In the genomic region with DNA sequence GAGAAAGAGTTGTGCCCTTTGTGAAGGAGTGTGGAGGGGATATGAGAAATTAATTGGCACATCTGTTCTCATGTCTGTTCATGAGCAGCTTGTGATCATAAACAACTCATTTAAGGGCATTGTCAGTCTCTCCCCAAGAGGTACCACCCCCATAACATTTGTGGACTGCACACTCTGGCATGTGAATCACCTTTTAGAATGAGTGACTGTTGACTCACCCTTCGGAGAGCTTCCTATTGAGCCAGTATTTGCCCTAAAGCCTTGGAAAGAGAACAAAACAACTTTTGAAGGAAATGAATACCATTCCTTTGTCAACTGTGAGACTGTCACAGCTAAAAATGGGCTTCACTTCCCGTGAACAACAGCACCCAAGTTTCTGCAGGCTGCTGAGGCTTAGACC, we compare ENCODE assay signal across 10 cellular contexts. TPM values are rescaled to one million over a fixed set of nuclear protein-coding genes. Genes with fewer than 3 reads are reported as not detected.
DNase-seq lines count a peak whose midpoint lies in the region; ATAC-seq and TF ChIP-seq lines count a peak whose summit lies in the region.
"Had no signal": no experiment of that assay in that cellular context is flagged by ENCODE, and none has a peak within 500 bp of the region (broad histone marks: within the 10 kb centered on the region; RNA-seq: fewer than 3 reads in every experiment).

No MANE protein-coding gene starts in this region.

- DNase-seq in AG08396 (ENCODE audit: low spot score) = peak; percentile 44
- peak; percentile 22 for DNase-seq in HK-2 (ENCODE audit: unreplicated experiment)
- peak; percentile 90 to 98 for DNase-seq in SW 1271 (lab: John Stamatoyannopoulos, UW)
- peak; percentile 99 for DNase-seq in foreskin melanocyte
- no peak for DNase-seq in tibial nerve (ENCODE audit: low spot score in 2 of 2)
- DNase-seq in C1 segment of cervical spinal cord (lab: John Stamatoyannopoulos, UW) = no peak
- no peak for DNase-seq in CD4-positive, alpha-beta T cell
- no peak for DNase-seq in NCI-H774 (lab: John Stamatoyannopoulos, UW)
- DNase-seq: hippocampal formation, spleen had no signal

- no peak overlapping the region for H3K27ac Mint-ChIP-seq in CD4-positive, alpha-beta T cell

- peaks cover 3% of the 10 kb centered on the region for H3K4me1 Mint-ChIP-seq in CD4-positive, alpha-beta T cell (ENCODE audit: low read depth)

- WGBS in tibial nerve, 2 donors = 27 to 29% methylated on average over 2 of the region's 2 CpGs

- TF ChIP-seq POLR2A in tibial nerve (IDR thresholded peaks at IDR 0.05) = no peak

- POLR2A ChIA-PET in CD4-positive, alpha-beta T cell (lab: Charles Lee) = no interaction called here

- no peak for ATAC-seq in CD4-positive, alpha-beta T cell (ENCODE audit: poor library complexity)

- H3K27me3 Mint-ChIP-seq in CD4-positive, alpha-beta T cell = no peaks in the 10 kb centered on the region

- no peak overlapping the region for H3K4me3 Mint-ChIP-seq in CD4-positive, alpha-beta T cell

- peaks cover 0 to 3% (median 0%) of the 10 kb centered on the region in 4 donors for H3K4me1 ChIP-seq in tibial nerve

- no peak for TF ChIP-seq EP300 in tibial nerve (IDR thresholded peaks at IDR 0.05)

- TF ChIP-seq CTCF in tibial nerve (IDR thresholded peaks at IDR 0.05) = no peak
- TF ChIP-seq CTCF in CD4-positive, alpha-beta T cell (IDR thresholded peaks at IDR 0.05) = no peak

- intact Hi-C loops in CD4-positive, alpha-beta T cell (cut with DNase I, micrococcal nuclease) = no loop called here

- H3K9me3 ChIP-seq in tibial nerve = no peaks in the 10 kb centered on the region
- no peaks in the 10 kb centered on the region for H3K9me3 ChIP-seq in CD4-positive, alpha-beta T cell (ENCODE audit: control insufficient read depth, low read length)
- H3K9me3 ChIP-seq: spleen had no signal

- no peaks in the 10 kb centered on the region for H3K36me3 ChIP-seq in tibial nerve
- H3K36me3 ChIP-seq: spleen had no signal

- H3K36me3 Mint-ChIP-seq in CD4-positive, alpha-beta T cell (ENCODE audit: low read depth) = no peaks in the 10 kb centered on the region

- CTCF ChIA-PET in CD4-positive, alpha-beta T cell (lab: Charles Lee) = no interaction called here

- no peaks in the 10 kb centered on the region for H3K9me3 Mint-ChIP-seq in CD4-positive, alpha-beta T cell

- H3K27me3 ChIP-seq in tibial nerve = no peaks in the 10 kb centered on the region
- no peaks in the 10 kb centered on the region for H3K27me3 ChIP-seq in CD4-positive, alpha-beta T cell (ENCODE audit: control insufficient read depth, insufficient read depth, low read length)
- H3K27me3 ChIP-seq: spleen had no signal

- no peak overlapping the region for H3K27ac ChIP-seq in tibial nerve
- H3K27ac ChIP-seq in CD4-positive, alpha-beta T cell (ENCODE audit: low read depth, low read length) = no peak overlapping the region
- H3K27ac ChIP-seq: spleen had no signal

- H3K4me3 ChIP-seq in tibial nerve = no peak overlapping the region
- H3K4me3 ChIP-seq: spleen had no signal

RNA-seq across cellular contexts. Expression of a gene that starts 27.5 kb away (rescaled TPM):
- total RNA-seq in tibial nerve = 10 to 100 TPM; 25.3 to 36.9 (median 27.2) TPM
- 10 to 100 TPM; 60.8 to 66.4 TPM for total RNA-seq in CD4-positive, alpha-beta T cell

RNA-seq across cellular contexts. Expression of a gene that starts 56.5 kb away (rescaled TPM):
- total RNA-seq in tibial nerve = 100 to 1,000 TPM; 169 to 267 (median 192) TPM
- 100 to 1,000 TPM; 585 to 588 TPM for total RNA-seq in CD4-positive, alpha-beta T cell

Comparison
In these comparisons a context has a peak if more than half of its experiments do, and no peak if none do; other contexts are left out.
1. DNase-seq: peak in AG08396 (single experiment), HK-2 (single experiment), SW 1271 (2 of 2) and foreskin melanocyte (single experiment); none in tibial nerve (0 of 2), C1 segment of cervical spinal cord (0 of 14), CD4-positive, alpha-beta T cell (0 of 10) and NCI-H774 (single experiment).